ENCODE assay signal across 22 cellular contexts in the genomic region with DNA sequence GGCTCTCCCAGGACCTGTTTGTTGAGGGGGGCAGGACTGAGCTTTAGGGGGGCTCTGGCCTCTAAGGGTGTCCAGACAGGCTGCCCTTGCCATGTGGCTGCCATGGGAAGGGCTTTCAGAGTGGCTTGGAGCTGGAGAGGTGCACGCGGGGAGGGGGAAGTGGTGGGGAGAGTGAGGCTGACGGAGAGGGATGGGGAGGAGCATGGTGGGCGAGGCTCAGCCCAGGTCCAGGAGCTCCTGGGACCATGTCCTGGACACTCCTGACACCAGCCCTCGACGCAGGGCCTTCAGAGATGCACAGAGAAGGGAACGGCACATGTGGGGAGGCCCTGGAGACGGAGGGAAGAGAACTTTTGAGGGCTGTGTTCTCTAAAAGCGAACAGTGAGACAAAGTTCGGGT. TPM values are rescaled to one million over a fixed set of nuclear protein-coding genes. Genes with fewer than 3 reads are reported as not detected.
DNase-seq lines count a peak whose midpoint lies in the region; TF ChIP-seq lines count a peak whose summit lies in the region.
"Had no signal": no experiment of that assay in that cellular context is flagged by ENCODE, and none has a peak within 500 bp of the region (broad histone marks: within the 10 kb centered on the region; RNA-seq: fewer than 3 reads in every experiment).

No MANE protein-coding gene starts in this region.

- H3K23ac ChIP-seq in mesenchymal stem cell (ENCODE audit: low read length in 2 of 2): no peak overlapping the region

- H3K36me3 Mint-ChIP-seq in T-helper 2 cell treated with Interferon-gamma antibody and Interleukin-4, amounts not matched to agents 5 μg/mL and 100 μg/mL, for 36 hours (ENCODE audit: low read depth): no peaks in the 10 kb centered on the region
- H3K36me3 Mint-ChIP-seq in HFFc6 (ENCODE audit: low read depth): no peaks in the 10 kb centered on the region

- no peak for DNase-seq in T-helper 2 cell treated with Interferon-gamma antibody and Interleukin-4, amounts not matched to agents 5 μg/mL and 100 μg/mL, for 36 hours (ENCODE audit: low spot score)
- no peak for DNase-seq in T-helper 2 cell
- DNase-seq in adipocyte (ENCODE audit: low read depth): no peak
- DNase-seq in mesenchymal stem cell: no peak
- no peak for DNase-seq in transverse colon
- DNase-seq in erythroblast (lab: John Stamatoyannopoulos, UW): no peak
- no peak for DNase-seq in HFFc6
- no peak for DNase-seq in caudate nucleus (lab: John Stamatoyannopoulos, UW)
- DNase-seq: activated CD8-positive, alpha-beta memory T cell treated with anti-CD3 and anti-CD28 coated beads for 24 hours; cerebellar nuclear complex; effector memory CD8-positive, alpha-beta T cell; hippocampal formation; kidney; NCI-H146; Peyer's patch; stimulated activated CD4-positive, alpha-beta T cell treated with anti-CD3 and anti-CD28 coated beads, Interleukin-1b, Interleukin-23, amount 100 ng/mL, for 48 hours had no signal

- no peaks in the 10 kb centered on the region for H3K79me1 ChIP-seq in mesenchymal stem cell (replicated peaks; ENCODE audit: low read length, poor library complexity, severe bottlenecking)

- H3K27me3 Mint-ChIP-seq in T-helper 2 cell treated with Interferon-gamma antibody and Interleukin-4, amounts not matched to agents 5 μg/mL and 100 μg/mL, for 36 hours (ENCODE audit: low read depth): no peaks in the 10 kb centered on the region
- H3K27me3 Mint-ChIP-seq in HFFc6 (ENCODE audit: insufficient read depth): peaks cover 2% of the 10 kb centered on the region
- H3K27me3 Mint-ChIP-seq: effector memory CD8-positive, alpha-beta T cell had no signal

- H3K4me3 ChIP-seq in adipocyte (ENCODE audit: low read length): no peak overlapping the region
- H3K4me3 ChIP-seq in mesenchymal stem cell (ENCODE audit: insufficient read depth in 1 of 2, low read depth in 1 of 2, low read length in 2 of 2): no peak overlapping the region
- no peak overlapping the region for H3K4me3 ChIP-seq in transverse colon
- H3K4me3 ChIP-seq: Peyer's patch had no signal

- H3K4me3 Mint-ChIP-seq in T-helper 2 cell treated with Interferon-gamma antibody and Interleukin-4, amounts not matched to agents 5 μg/mL and 100 μg/mL, for 36 hours: no peak overlapping the region
- no peak overlapping the region for H3K4me3 Mint-ChIP-seq in HFFc6

- H3K4me1 Mint-ChIP-seq in T-helper 2 cell treated with Interferon-gamma antibody and Interleukin-4, amounts not matched to agents 5 μg/mL and 100 μg/mL, for 36 hours (ENCODE audit: low read depth): peaks cover 37% of the 10 kb centered on the region
- peaks cover 43% of the 10 kb centered on the region for H3K4me1 Mint-ChIP-seq in HFFc6 (ENCODE audit: low read depth)

- no peaks in the 10 kb centered on the region for H3K9me3 Mint-ChIP-seq in T-helper 2 cell treated with Interferon-gamma antibody and Interleukin-4, amounts not matched to agents 5 μg/mL and 100 μg/mL, for 36 hours
- no peaks in the 10 kb centered on the region for H3K9me3 Mint-ChIP-seq in HFFc6
- H3K9me3 Mint-ChIP-seq: effector memory CD8-positive, alpha-beta T cell had no signal

- H2BK12ac ChIP-seq in mesenchymal stem cell (ENCODE audit: low read length in 2 of 2): peak overlapping the region; percentile 40 to 70

- H2BK5ac ChIP-seq in mesenchymal stem cell (ENCODE audit: low read depth, low read length, poor library complexity, severe bottlenecking): no peak overlapping the region

- H3K9ac ChIP-seq in adipocyte (ENCODE audit: low read length) (peak overlapping the region; percentile 100), mesenchymal stem cell (ENCODE audit: low read length) (peak overlapping the region; percentile 28)

- no peak overlapping the region for H3K4me2 ChIP-seq in mesenchymal stem cell (ENCODE audit: low read length, poor library complexity, severe bottlenecking)

- H3K4ac ChIP-seq in mesenchymal stem cell (ENCODE audit: low read depth in 1 of 2, low read length in 2 of 2): no peak overlapping the region

- H3K27me3 ChIP-seq in adipocyte (replicated peaks; ENCODE audit: control insufficient read depth, insufficient read depth, low read length): no peaks in the 10 kb centered on the region
- no peaks in the 10 kb centered on the region for H3K27me3 ChIP-seq in mesenchymal stem cell (ENCODE audit: control insufficient read depth in 1 of 2, insufficient read depth in 1 of 2, low read length in 2 of 2)
- H3K27me3 ChIP-seq in transverse colon: no peaks in the 10 kb centered on the region
- H3K27me3 ChIP-seq: Peyer's patch had no signal

- peak overlapping the region; percentile 19 for H3K27ac Mint-ChIP-seq in T-helper 2 cell treated with Interferon-gamma antibody and Interleukin-4, amounts not matched to agents 5 μg/mL and 100 μg/mL, for 36 hours
- H3K27ac Mint-ChIP-seq in HFFc6: no peak overlapping the region

- H3K4me1 ChIP-seq in adipocyte (ENCODE audit: control insufficient read depth, insufficient read depth, low read length): peaks cover 48% of the 10 kb centered on the region
- H3K4me1 ChIP-seq in mesenchymal stem cell (ENCODE audit: control insufficient read depth, insufficient read depth, low read depth, low read length): peaks cover 41% of the 10 kb centered on the region
- peaks cover 57 to 78% (median 70%) of the 10 kb centered on the region in 4 donors for H3K4me1 ChIP-seq in transverse colon

- no peak overlapping the region for H2BK15ac ChIP-seq in mesenchymal stem cell (ENCODE audit: low read depth, poor library complexity, severe bottlenecking)

- no peaks in the 10 kb centered on the region for H3K36me3 ChIP-seq in adipocyte (ENCODE audit: control insufficient read depth, insufficient read depth, low read length, severe bottlenecking)
- no peaks in the 10 kb centered on the region for H3K36me3 ChIP-seq in mesenchymal stem cell (ENCODE audit: control insufficient read depth in 1 of 2, insufficient read depth in 2 of 2, low read depth in 1 of 2, low read length in 2 of 2)
- no peaks in the 10 kb centered on the region for H3K36me3 ChIP-seq in transverse colon
- H3K36me3 ChIP-seq: neutrophil, Peyer's patch had no signal

- peak overlapping the region; percentile 76 for H2AK5ac ChIP-seq in mesenchymal stem cell (ENCODE audit: low read length, severe bottlenecking)

- H3K9me3 ChIP-seq in adipocyte (ENCODE audit: control insufficient read depth, low read length) (no peaks in the 10 kb centered on the region), mesenchymal stem cell (ENCODE audit: control insufficient read depth, low read length) (no peaks in the 10 kb centered on the region), transverse colon (no peaks in the 10 kb centered on the region)
- H3K9me3 ChIP-seq: neutrophil, Peyer's patch had no signal

- TF ChIP-seq POLR2A in transverse colon (IDR thresholded peaks at IDR 0.05) (no peak), erythroblast (IDR thresholded peaks at IDR 0.05; ENCODE audit: low read length) (no peak)

- no peak overlapping the region for H2AFZ ChIP-seq in mesenchymal stem cell (ENCODE audit: low read depth, low read length)

- peak overlapping the region in 1 of 2 experiments; percentile 46 for H3K18ac ChIP-seq in mesenchymal stem cell (ENCODE audit: low read depth in 1 of 2, low read length in 2 of 2)

- H4K91ac ChIP-seq in mesenchymal stem cell (ENCODE audit: low read length): no peak overlapping the region

- WGBS in mesenchymal stem cell: 88% methylated on average over 9 of the region's 10 CpGs
- 74 to 83% methylated on average over 6 to 10 of the region's 10 CpGs for whole genome bisulfite sequencing in transverse colon (ENCODE audit: low coverage in 1 of 2), 2 donors

- peak overlapping the region; percentile 84 for H4K8ac ChIP-seq in mesenchymal stem cell (ENCODE audit: low read length)

- H3K14ac ChIP-seq in mesenchymal stem cell (ENCODE audit: low read length in 2 of 2): no peak overlapping the region

- in situ Hi-C loops in transverse colon (cut with MboI; ENCODE audit: low pct_ligation_motif_present in 1 of 4, low pct_unique_long_range_greater_than_20kb in 1 of 4, low sequenced_read_pairs in 3 of 4): no loop called here

- intact Hi-C loops in transverse colon (cut with DNase I; ENCODE audit: low total_unique reads): no loop called here

- no peak overlapping the region for H3K27ac ChIP-seq in mesenchymal stem cell (ENCODE audit: low read length, poor library complexity, severe bottlenecking)
- peak overlapping the region; percentile 94 to 97 (median 96) for H3K27ac ChIP-seq in transverse colon
- no peak overlapping the region for H3K27ac ChIP-seq in caudate nucleus (ENCODE audit: low read depth, low read length)
- H3K27ac ChIP-seq: 22Rv1, neutrophil, VCaP had no signal

- H2BK120ac ChIP-seq in mesenchymal stem cell (ENCODE audit: low read depth, low read length): peak overlapping the region; percentile 69

- TF ChIP-seq CTCF in transverse colon (IDR thresholded peaks at IDR 0.05): no peak
- no peak for TF ChIP-seq CTCF in HFFc6 (IDR thresholded peaks at IDR 0.05)

- no peak for TF ChIP-seq EP300 in transverse colon (IDR thresholded peaks at IDR 0.05; ENCODE audit: low read depth)

RNA-seq across cellular contexts. Expression of gene SPAAR, which starts 2.4 kb away (rescaled TPM):
- 0.28 TPM for polyA plus RNA-seq in mesenchymal stem cell (2013, experiment 1 of 2)
- polyA plus RNA-seq in mesenchymal stem cell (2013, experiment 2 of 2): 0.27 TPM
- 1 to 10 TPM in 1 of 4 donors, under 1 TPM in 1, not detected in 2; 0.68 to 2.5 TPM for total RNA-seq in transverse colon
- under 1 TPM in 5 of 6 experiments, not detected in 1; 0.19 to 0.34 (median 0.23) TPM for total RNA-seq in HFFc6 (2021; fragmentation: NEBNext Ultra II Directional; extraction: Animal tissue kit (Norgen Biotek cat#: 25700))

RNA-seq across cellular contexts. Expression of gene HRCT1, which starts 5.7 kb away (rescaled TPM):
- polyA plus RNA-seq in mesenchymal stem cell (2013, experiment 1 of 2): 1.7 TPM
- polyA plus RNA-seq in mesenchymal stem cell (2013, experiment 2 of 2): 2.2 TPM
- 10 to 100 TPM; 23.9 to 60.2 (median 34.3) TPM for total RNA-seq in transverse colon
- total RNA-seq in HFFc6 (2021; fragmentation: NEBNext Ultra II Directional; extraction: Animal tissue kit (Norgen Biotek cat#: 25700)): 1 to 10 TPM; 2.5 to 4.1 (median 3.3) TPM

RNA-seq across cellular contexts. Expression of gene OR13J1, which starts 41.5 kb away (rescaled TPM):
- polyA plus RNA-seq in mesenchymal stem cell (2013, experiment 1 of 2): not detected
- polyA plus RNA-seq in mesenchymal stem cell (2013, experiment 2 of 2): not detected
- total RNA-seq in transverse colon: under 1 TPM in 1 of 4 donors, not detected in 3; 0.64 TPM
- total RNA-seq in HFFc6 (2021; fragmentation: NEBNext Ultra II Directional; extraction: Animal tissue kit (Norgen Biotek cat#: 25700)): not detected
- total RNA-seq: kidney, LHCN-M2, Peyer's patch, subcutaneous adipose tissue had no signal
- polyA plus RNA-seq: adipose tissue had no signal

RNA-seq across cellular contexts. Expression of gene OR2S2, which starts 46.3 kb away (rescaled TPM):
- polyA plus RNA-seq in mesenchymal stem cell (2013, experiment 1 of 2): not detected
- polyA plus RNA-seq in mesenchymal stem cell (2013, experiment 2 of 2): not detected
- total RNA-seq in transverse colon: not detected
- not detected for total RNA-seq in HFFc6 (2021; fragmentation: NEBNext Ultra II Directional; extraction: Animal tissue kit (Norgen Biotek cat#: 25700))
- total RNA-seq: kidney, LHCN-M2, Peyer's patch, subcutaneous adipose tissue had no signal
- polyA plus RNA-seq: adipose tissue had no signal

Comparison
In these comparisons a context has a peak if more than half of its experiments do, and no peak if none do; other contexts are left out.
1. H3K27ac ChIP-seq: peak in transverse colon (4 of 4); none in mesenchymal stem cell (single experiment) and caudate nucleus (single experiment).
2. RNA of gene HRCT1, which starts 5.7 kb away (total RNA-seq): 23.9 to 60.2 TPM in transverse colon; 2.5 to 4.1 TPM in HFFc6; every median in the first group is over 4 times any median in the second.